In the genomic region with DNA sequence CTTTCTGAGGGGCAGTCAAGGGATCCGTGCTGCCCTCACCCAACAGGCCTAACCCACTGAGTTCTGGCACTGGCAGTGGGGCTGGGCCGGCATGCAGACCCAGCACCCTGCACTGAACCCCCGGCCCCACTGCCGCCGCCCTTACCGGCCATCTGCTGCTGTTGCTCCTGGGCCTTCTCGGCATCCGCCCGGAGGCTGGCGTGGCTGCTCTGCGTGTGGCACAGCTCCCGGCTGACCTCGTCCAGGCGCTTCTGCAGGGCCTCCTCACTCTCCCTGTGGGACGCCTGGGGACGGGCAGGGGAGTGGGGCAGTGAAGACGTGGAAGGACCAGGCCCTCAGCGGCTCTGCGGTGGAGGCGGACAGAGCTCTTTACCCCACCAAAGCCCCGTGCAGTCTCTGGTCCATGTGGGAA, we compare ENCODE assay signal across 1 cellular context.
TF ChIP-seq lines count a peak whose summit lies in the region.

No MANE protein-coding gene starts in this region.

TF ChIP-seq in IMR-90, 13 proteins besides CTCF, POLR2A, EP300 and RAD21:
- TF ChIP-seq SMC3 (IDR thresholded peaks at IDR 0.05; ENCODE audit: low read depth, low read length) (no peak), FOS (IDR thresholded peaks at IDR 0.05; ENCODE audit: low read depth, low read length) (no peak), USF2 (IDR thresholded peaks at IDR 0.05; ENCODE audit: low read depth, low read length) (no peak), MAZ (IDR thresholded peaks at IDR 0.05; ENCODE audit: borderline replicate concordance, low read depth, low read length) (no peak), CHD1 (IDR thresholded peaks at IDR 0.05; ENCODE audit: low read depth, low read length) (no peak), BHLHE40 (IDR thresholded peaks at IDR 0.05; ENCODE audit: low read depth, low read length) (no peak), MAFK (IDR thresholded peaks at IDR 0.05; ENCODE audit: low read depth, low read length) (no peak), NFE2L2 (IDR thresholded peaks at IDR 0.05; ENCODE audit: low read depth, low read length) (no peak), CEBPB (IDR thresholded peaks at IDR 0.05; ENCODE audit: low read depth, low read length) (no peak), RFX5 (IDR thresholded peaks at IDR 0.05; ENCODE audit: low read depth, low read length) (no peak)
- TF ChIP-seq, protein P1, sequence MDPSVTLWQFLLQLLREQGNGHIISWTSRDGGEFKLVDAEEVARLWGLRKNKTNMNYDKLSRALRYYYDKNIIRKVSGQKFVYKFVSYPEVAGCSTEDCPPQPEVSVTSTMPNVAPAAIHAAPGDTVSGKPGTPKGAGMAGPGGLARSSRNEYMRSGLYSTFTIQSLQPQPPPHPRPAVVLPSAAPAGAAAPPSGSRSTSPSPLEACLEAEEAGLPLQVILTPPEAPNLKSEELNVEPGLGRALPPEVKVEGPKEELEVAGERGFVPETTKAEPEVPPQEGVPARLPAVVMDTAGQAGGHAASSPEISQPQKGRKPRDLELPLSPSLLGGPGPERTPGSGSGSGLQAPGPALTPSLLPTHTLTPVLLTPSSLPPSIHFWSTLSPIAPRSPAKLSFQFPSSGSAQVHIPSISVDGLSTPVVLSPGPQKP (IDR thresholded peaks at IDR 0.05; ENCODE audit: borderline replicate concordance, low read depth, low read length): no peak
